In genomic region chr11:69241075-69241740, GRCh38 we compare ENCODE assay signal across 1 cellular context.
TF ChIP-seq lines count a peak whose summit lies in the region.

No MANE protein-coding gene starts in this region.

TF ChIP-seq in H1, 55 proteins besides CTCF, POLR2A, EP300 and RAD21:
- TF ChIP-seq KDM4A (IDR thresholded peaks at IDR 0.05; ENCODE audit: low read depth, low read length, severe bottlenecking) = no peak
- no peak for TF ChIP-seq RBBP5 (IDR thresholded peaks at IDR 0.05; ENCODE audit: borderline replicate concordance, low read depth, low read length)
- TF ChIP-seq RNF2 (IDR thresholded peaks at IDR 0.05; ENCODE audit: borderline replicate concordance, low read depth, low read length, missing control alignments, poor library complexity, severe bottlenecking) = no peak
- no peak for TF ChIP-seq HDAC2 (IDR thresholded peaks at IDR 0.05; ENCODE audit: borderline replicate concordance in 1 of 2, low read depth in 2 of 2, low read length in 2 of 2)
- TF ChIP-seq KDM5A (IDR thresholded peaks at IDR 0.05; ENCODE audit: low read length) = no peak
- TF ChIP-seq EZH2 (IDR thresholded peaks at IDR 0.05; ENCODE audit: low read depth, low read length, severe bottlenecking) = no peak
- TF ChIP-seq CREB1 (IDR thresholded peaks at IDR 0.05) = no peak
- no peak for TF ChIP-seq HDAC6 (IDR thresholded peaks at IDR 0.05; ENCODE audit: low read depth, low read length)
- no peak for TF ChIP-seq SIX5 (IDR thresholded peaks at IDR 0.05; ENCODE audit: low read depth, low read length)
- TF ChIP-seq CBX8 (IDR thresholded peaks at IDR 0.05; ENCODE audit: borderline replicate concordance, low read depth, low read length) = no peak
- TF ChIP-seq JUND (IDR thresholded peaks at IDR 0.05; ENCODE audit: low read length) = no peak
- no peak for TF ChIP-seq GABPA (IDR thresholded peaks at IDR 0.05; ENCODE audit: borderline replicate concordance, insufficient read depth, low read length)
- no peak for TF ChIP-seq CHD7 (IDR thresholded peaks at IDR 0.05; ENCODE audit: insufficient replicate concordance, low read length)
- no peak for TF ChIP-seq MAFK (IDR thresholded peaks at IDR 0.05; ENCODE audit: low read depth, low read length)
- TF ChIP-seq ZNF274 (IDR thresholded peaks at IDR 0.05; ENCODE audit: borderline replicate concordance, extremely low read depth, low read length) = no peak
- TF ChIP-seq RXRA (IDR thresholded peaks at IDR 0.05; ENCODE audit: insufficient read depth, low read depth, low read length) = no peak
- TF ChIP-seq JUN (IDR thresholded peaks at IDR 0.05; ENCODE audit: low read depth, low read length) = no peak
- TF ChIP-seq SIN3A (conservative IDR thresholded peaks at IDR 0.05 in 1 of 2, IDR thresholded peaks at IDR 0.05 in 1 of 2; ENCODE audit: low read depth in 1 of 2, low read length in 2 of 2) = no peak
- no peak for TF ChIP-seq TAF7 (optimal IDR thresholded peaks at IDR 0.05; ENCODE audit: borderline replicate concordance, low read depth, low read length)
